9 cellular contexts compared by ENCODE assay signal in genomic region chr3:55488398-55489055, GRCh38. TPM values are rescaled to one million over a fixed set of nuclear protein-coding genes. Genes with fewer than 3 reads are reported as not detected.
DNase-seq lines count a peak whose midpoint lies in the region; ATAC-seq and TF ChIP-seq lines count a peak whose summit lies in the region.
"Had no signal": no experiment of that assay in that cellular context is flagged by ENCODE, and none has a peak within 500 bp of the region (broad histone marks: within the 10 kb centered on the region; RNA-seq: fewer than 3 reads in every experiment).

No MANE protein-coding gene starts in this region.

- H3K27me3 ChIP-seq in adipocyte (replicated peaks; ENCODE audit: control insufficient read depth, insufficient read depth, low read length) (peaks cover 11% of the 10 kb centered on the region), heart right ventricle (peaks cover 0 to 86% (median 47%) of the 10 kb centered on the region in 7 donors)

- WGBS in heart right ventricle, 2 donors, result 1 to 2% methylated on average over 30 of the region's 30 CpGs

- H3K27ac ChIP-seq in heart right ventricle, result peak overlapping the region in 7 of 10 donors; percentile 20 to 76 (median 69)

- no peak for TF ChIP-seq CTCF in heart right ventricle (IDR thresholded peaks at IDR 0.05)

- ATAC-seq in heart right ventricle (peak in 5 of 8 donors; percentile 28 to 35 (median 30)), HG03565 (IDR thresholded peaks at IDR 0.05; ENCODE audit: unreplicated experiment) (no peak), HG03097 (IDR thresholded peaks at IDR 0.05; ENCODE audit: low FRiP score, unreplicated experiment) (no peak)

- intact Hi-C loops in heart right ventricle (cut with DNase I) (loop anchor here (5.0 to 10.0 kb wide), 11 partner anchors 84 to 764 kb away; no protein-coding TSS in a partner anchor), posterior cingulate gyrus (cut with DNase I) (loop anchor here (10.0 kb wide), 2 partner anchors 634 to 1066 kb away; partner anchors contain the start of gene CCDC66)

- H3K9me3 ChIP-seq in adipocyte (ENCODE audit: control insufficient read depth, low read length) (no peaks in the 10 kb centered on the region), heart right ventricle (no peaks in the 10 kb centered on the region)

- no peaks in the 10 kb centered on the region for H3K36me3 ChIP-seq in adipocyte (ENCODE audit: control insufficient read depth, insufficient read depth, low read length, severe bottlenecking)
- no peaks in the 10 kb centered on the region for H3K36me3 ChIP-seq in heart right ventricle

- H3K4me1 ChIP-seq in adipocyte (ENCODE audit: control insufficient read depth, insufficient read depth, low read length) (peaks cover 11% of the 10 kb centered on the region), heart right ventricle (peaks cover 0 to 30% (median 24%) of the 10 kb centered on the region in 9 donors)

- DNase-seq in DMS114 treated with DMSO at 0.1 percent for 48 hours (lab: John Stamatoyannopoulos, UW; ENCODE audit: unreplicated experiment), result peak; percentile 60
- peak; percentile 45 for DNase-seq in HK-2 (ENCODE audit: unreplicated experiment)
- DNase-seq in adipocyte (ENCODE audit: low read depth), result peak; percentile 93
- peak; percentile 52 to 56 for DNase-seq in heart right ventricle
- DNase-seq in posterior cingulate gyrus, result peak; percentile 57 to 95 (median 77)
- no peak for DNase-seq in NCI-H1694 treated with DMSO at 0.1 percent for 48 hours (lab: John Stamatoyannopoulos, UW)

- H3K4me3 ChIP-seq in adipocyte (ENCODE audit: low read length) (peak overlapping the region; percentile 93), heart right ventricle (peak overlapping the region; percentile 33 to 72 (median 68))

- H3K9ac ChIP-seq in adipocyte (ENCODE audit: low read length), result peak overlapping the region; percentile 82

RNA-seq across cellular contexts. Expression of gene WNT5A, which starts 1.4 kb away (rescaled TPM):
- total RNA-seq in heart right ventricle, result 1 to 10 TPM; 2.6 to 5.9 (median 3.2) TPM
- 1 to 10 TPM in 1 of 2 donors, under 1 TPM in 1; 0.33 to 1.2 TPM for polyA plus RNA-seq in heart right ventricle
- total RNA-seq: T-helper 1 cell treated with Interleukin-12 subunit alpha and Interleukin-12 subunit beta and Interleukin-4 antibody, amounts not matched to agents 30 ng/mL and 1 ng/mL, for 36 hours had no signal

Comparison
In these comparisons a context has a peak if more than half of its experiments do, and no peak if none do; other contexts are left out.
1. ATAC-seq: peak in heart right ventricle (5 of 8); none in HG03565 (single experiment) and HG03097 (single experiment).